ENCODE assay signal across 10 cellular contexts in the genomic region with DNA sequence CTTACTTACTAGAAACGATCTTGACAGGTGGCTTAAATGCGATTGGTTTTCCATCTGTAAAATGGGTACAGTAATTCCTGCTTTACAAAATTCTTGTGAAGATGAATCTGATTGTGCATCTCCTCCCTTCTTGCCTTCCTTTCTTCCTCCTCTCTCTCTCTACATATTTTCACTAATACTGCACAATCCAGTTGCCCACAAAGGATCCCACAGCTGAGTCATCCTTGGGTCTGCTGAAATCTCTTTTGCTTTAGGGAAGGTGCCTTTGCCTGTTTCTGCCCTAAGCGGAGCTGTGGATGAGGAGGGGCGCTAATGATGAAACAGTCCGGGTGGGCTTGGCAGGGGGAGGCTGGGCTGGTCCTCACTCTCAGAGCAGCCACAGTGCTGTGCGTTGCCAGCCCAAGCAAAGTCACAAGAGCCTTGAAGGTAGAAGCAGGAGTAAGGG. TPM values are rescaled to one million over a fixed set of nuclear protein-coding genes. Genes with fewer than 3 reads are reported as not detected.
DNase-seq lines count a peak whose midpoint lies in the region; ATAC-seq lines count a peak whose summit lies in the region.
"Had no signal": no experiment of that assay in that cellular context is flagged by ENCODE, and none has a peak within 500 bp of the region (broad histone marks: within the 10 kb centered on the region; RNA-seq: fewer than 3 reads in every experiment).

No MANE protein-coding gene starts in this region.

- in situ Hi-C loops in GM23248 (cut with MboI) = no loop called here

- no peak for ATAC-seq in GM21619 (IDR thresholded peaks at IDR 0.05; ENCODE audit: unreplicated experiment)
- ATAC-seq in GM21786 (IDR thresholded peaks at IDR 0.05; ENCODE audit: unreplicated experiment) = no peak
- no peak for ATAC-seq in HG02623 (IDR thresholded peaks at IDR 0.05; ENCODE audit: unreplicated experiment)

- H3K9me2 ChIP-seq in GM23248 (ENCODE audit: insufficient read depth) = no peaks in the 10 kb centered on the region

- H3K4me1 ChIP-seq in GM23248 (ENCODE audit: insufficient read depth) (peaks cover 85% of the 10 kb centered on the region), SJSA1 (replicated peaks) (peaks cover 80% of the 10 kb centered on the region), skeletal muscle tissue (ENCODE audit: control insufficient read depth in 3 of 3, insufficient read depth in 3 of 3, low read length in 3 of 3) (peaks cover 35 to 47% (median 36%) of the 10 kb centered on the region in 3 donors)

- H3K9ac ChIP-seq in GM23248 = peak overlapping the region; percentile 49
- H3K9ac ChIP-seq in skeletal muscle tissue (ENCODE audit: low read depth in 1 of 3, low read length in 3 of 3) = no peak overlapping the region

- H3K27ac ChIP-seq in GM23248 = peak overlapping the region; percentile 94
- peak overlapping the region; percentile 86 for H3K27ac ChIP-seq in SJSA1
- H3K27ac ChIP-seq in skeletal muscle tissue (ENCODE audit: low read depth, low read length) = peak overlapping the region; percentile 16
- H3K27ac ChIP-seq: HL-60 had no signal

- H3K79me2 ChIP-seq in GM23248 (ENCODE audit: insufficient read depth) = no peaks in the 10 kb centered on the region

- H3K9me3 ChIP-seq in GM23248 (ENCODE audit: low read depth) = no peaks in the 10 kb centered on the region
- H3K9me3 ChIP-seq in SJSA1 (replicated peaks) = no peaks in the 10 kb centered on the region
- H3K9me3 ChIP-seq in skeletal muscle tissue (ENCODE audit: control insufficient read depth in 3 of 3, low read length in 3 of 3) = no peaks in the 10 kb centered on the region

- no peak overlapping the region for H2AFZ ChIP-seq in GM23248

- peak overlapping the region; percentile 75 for H3K4me2 ChIP-seq in GM23248 (ENCODE audit: unreplicated experiment)

- H3K27me3 ChIP-seq in GM23248 (replicated peaks; ENCODE audit: insufficient read depth) (no peaks in the 10 kb centered on the region), SJSA1 (replicated peaks) (no peaks in the 10 kb centered on the region), skeletal muscle tissue (ENCODE audit: control insufficient read depth in 3 of 3, insufficient read depth in 3 of 3, low read length in 3 of 3) (no peaks in the 10 kb centered on the region)
- H3K27me3 ChIP-seq: dorsolateral prefrontal cortex had no signal

- DNase-seq in GM23248 (peak; percentile 93), SJSA1 (ENCODE audit: low read depth in 1 of 2, low spot score in 2 of 2) (peak; percentile 90 to 98), fibroblast of peridontal ligament (ENCODE audit: extremely low read depth) (peak; percentile 94), NCI-H1092 (lab: John Stamatoyannopoulos, UW) (no peak)

- H3K36me3 ChIP-seq in GM23248 (ENCODE audit: low read depth) = no peaks in the 10 kb centered on the region
- H3K36me3 ChIP-seq in SJSA1 = no peaks in the 10 kb centered on the region
- H3K36me3 ChIP-seq in skeletal muscle tissue (ENCODE audit: control insufficient read depth in 3 of 3, insufficient read depth in 3 of 3, low read length in 3 of 3) = no peaks in the 10 kb centered on the region

- H3F3A ChIP-seq in GM23248 (ENCODE audit: insufficient read depth) = peaks cover 74% of the 10 kb centered on the region

- no peaks in the 10 kb centered on the region for H4K20me1 ChIP-seq in GM23248 (ENCODE audit: insufficient read depth)

- H3K4me3 ChIP-seq in GM23248 (no peak overlapping the region; the same call in 1 of the 2 replicates), SJSA1 (no peak overlapping the region), skeletal muscle tissue (ENCODE audit: low read length in 3 of 3) (no peak overlapping the region)
- H3K4me3 ChIP-seq: dorsolateral prefrontal cortex had no signal

- WGBS in GM23248 (ENCODE audit: low coverage in 1 of 2, low lambda C conversion rate in 2 of 2, missing lambda C conversion rate in 2 of 2), 2 experiments = 5 to 11% methylated on average over 6 of the region's 6 CpGs

RNA-seq across cellular contexts. Expression of gene AMOTL2, which starts 46.1 kb away (rescaled TPM):
- total RNA-seq in GM23248 (2014; rRNA removed; shearing (Covaris generic)) = 336 and 347 TPM in 2 replicates
- polyA plus RNA-seq in GM23248 (2016; fragmentation: Nextera tagmentation; extraction: Ambion mirVana) = 156 TPM in 2 replicates
- total RNA-seq in SJSA1 (2014; rRNA removed; shearing (Covaris generic)) = 86.3 and 142 TPM in 2 replicates
- total RNA-seq in skeletal muscle tissue = 56.9 TPM

Comparison
In these comparisons a context has a peak if more than half of its experiments do, and no peak if none do; other contexts are left out.
1. H3K27ac ChIP-seq: peak in every context shown above with its lines; median percentile 94 in GM23248; 86 in SJSA1; 16 in skeletal muscle tissue.